1 cellular context compared by ENCODE assay signal in the genomic region with DNA sequence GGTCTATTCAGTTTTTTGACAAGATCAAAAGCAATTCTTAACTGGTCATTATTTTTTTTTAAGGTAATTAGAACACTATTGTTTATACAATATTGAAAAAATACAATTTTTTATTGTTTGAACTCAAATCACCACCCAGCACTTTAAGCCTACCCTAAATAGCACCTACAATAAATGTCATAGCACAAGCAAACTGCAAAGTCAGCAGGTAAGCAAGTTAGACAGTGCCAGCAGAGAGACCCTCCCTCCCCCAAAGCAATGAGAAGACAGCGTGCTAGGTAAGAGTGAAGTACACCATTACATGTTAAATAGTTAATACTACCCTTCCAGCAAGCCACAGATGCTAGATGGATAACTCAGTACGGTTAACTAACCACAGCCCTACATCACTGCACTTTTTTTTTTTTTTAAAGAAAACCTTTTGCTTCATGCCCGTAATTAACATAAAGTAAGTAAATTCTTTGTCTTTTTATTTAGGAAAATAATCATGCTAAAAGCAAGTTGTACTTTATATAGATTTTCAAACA.
TF ChIP-seq lines count a peak whose summit lies in the region.

No MANE protein-coding gene starts in this region.

TF ChIP-seq in HCT116, 20 proteins besides CTCF, POLR2A, EP300 and RAD21:
- TF ChIP-seq, protein P1, sequence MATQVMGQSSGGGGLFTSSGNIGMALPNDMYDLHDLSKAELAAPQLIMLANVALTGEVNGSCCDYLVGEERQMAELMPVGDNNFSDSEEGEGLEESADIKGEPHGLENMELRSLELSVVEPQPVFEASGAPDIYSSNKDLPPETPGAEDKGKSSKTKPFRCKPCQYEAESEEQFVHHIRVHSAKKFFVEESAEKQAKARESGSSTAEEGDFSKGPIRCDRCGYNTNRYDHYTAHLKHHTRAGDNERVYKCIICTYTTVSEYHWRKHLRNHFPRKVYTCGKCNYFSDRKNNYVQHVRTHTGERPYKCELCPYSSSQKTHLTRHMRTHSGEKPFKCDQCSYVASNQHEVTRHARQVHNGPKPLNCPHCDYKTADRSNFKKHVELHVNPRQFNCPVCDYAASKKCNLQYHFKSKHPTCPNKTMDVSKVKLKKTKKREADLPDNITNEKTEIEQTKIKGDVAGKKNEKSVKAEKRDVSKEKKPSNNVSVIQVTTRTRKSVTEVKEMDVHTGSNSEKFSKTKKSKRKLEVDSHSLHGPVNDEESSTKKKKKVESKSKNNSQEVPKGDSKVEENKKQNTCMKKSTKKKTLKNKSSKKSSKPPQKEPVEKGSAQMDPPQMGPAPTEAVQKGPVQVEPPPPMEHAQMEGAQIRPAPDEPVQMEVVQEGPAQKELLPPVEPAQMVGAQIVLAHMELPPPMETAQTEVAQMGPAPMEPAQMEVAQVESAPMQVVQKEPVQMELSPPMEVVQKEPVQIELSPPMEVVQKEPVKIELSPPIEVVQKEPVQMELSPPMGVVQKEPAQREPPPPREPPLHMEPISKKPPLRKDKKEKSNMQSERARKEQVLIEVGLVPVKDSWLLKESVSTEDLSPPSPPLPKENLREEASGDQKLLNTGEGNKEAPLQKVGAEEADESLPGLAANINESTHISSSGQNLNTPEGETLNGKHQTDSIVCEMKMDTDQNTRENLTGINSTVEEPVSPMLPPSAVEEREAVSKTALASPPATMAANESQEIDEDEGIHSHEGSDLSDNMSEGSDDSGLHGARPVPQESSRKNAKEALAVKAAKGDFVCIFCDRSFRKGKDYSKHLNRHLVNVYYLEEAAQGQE (IDR thresholded peaks at IDR 0.05; ENCODE audit: low read depth) = no peak
- no peak for TF ChIP-seq CEBPB (IDR thresholded peaks at IDR 0.05; ENCODE audit: low read depth)
- no peak for TF ChIP-seq SP1 (IDR thresholded peaks at IDR 0.05; ENCODE audit: low read depth)
- TF ChIP-seq, protein P2, sequence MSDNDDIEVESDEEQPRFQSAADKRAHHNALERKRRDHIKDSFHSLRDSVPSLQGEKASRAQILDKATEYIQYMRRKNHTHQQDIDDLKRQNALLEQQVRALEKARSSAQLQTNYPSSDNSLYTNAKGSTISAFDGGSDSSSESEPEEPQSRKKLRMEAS (IDR thresholded peaks at IDR 0.05) = no peak
- no peak for TF ChIP-seq SRF (IDR thresholded peaks at IDR 0.05; ENCODE audit: low read depth)
- TF ChIP-seq, protein P3, sequence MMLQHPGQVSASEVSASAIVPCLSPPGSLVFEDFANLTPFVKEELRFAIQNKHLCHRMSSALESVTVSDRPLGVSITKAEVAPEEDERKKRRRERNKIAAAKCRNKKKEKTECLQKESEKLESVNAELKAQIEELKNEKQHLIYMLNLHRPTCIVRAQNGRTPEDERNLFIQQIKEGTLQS (IDR thresholded peaks at IDR 0.05) = no peak
- no peak for TF ChIP-seq POLR2AphosphoS5 (IDR thresholded peaks at IDR 0.05; ENCODE audit: low read depth, low read length)
- no peak for TF ChIP-seq FOSL1 (IDR thresholded peaks at IDR 0.05; ENCODE audit: low read depth)
- no peak for TF ChIP-seq JUND (IDR thresholded peaks at IDR 0.05)
- TF ChIP-seq ELF1 (IDR thresholded peaks at IDR 0.05; ENCODE audit: borderline replicate concordance, low read depth) = no peak
- TF ChIP-seq CBX3 (IDR thresholded peaks at IDR 0.05; ENCODE audit: low read depth) = no peak
- TF ChIP-seq EZH2phosphoT487 (IDR thresholded peaks at IDR 0.05; ENCODE audit: borderline replicate concordance) = no peak
- TF ChIP-seq, protein P4, sequence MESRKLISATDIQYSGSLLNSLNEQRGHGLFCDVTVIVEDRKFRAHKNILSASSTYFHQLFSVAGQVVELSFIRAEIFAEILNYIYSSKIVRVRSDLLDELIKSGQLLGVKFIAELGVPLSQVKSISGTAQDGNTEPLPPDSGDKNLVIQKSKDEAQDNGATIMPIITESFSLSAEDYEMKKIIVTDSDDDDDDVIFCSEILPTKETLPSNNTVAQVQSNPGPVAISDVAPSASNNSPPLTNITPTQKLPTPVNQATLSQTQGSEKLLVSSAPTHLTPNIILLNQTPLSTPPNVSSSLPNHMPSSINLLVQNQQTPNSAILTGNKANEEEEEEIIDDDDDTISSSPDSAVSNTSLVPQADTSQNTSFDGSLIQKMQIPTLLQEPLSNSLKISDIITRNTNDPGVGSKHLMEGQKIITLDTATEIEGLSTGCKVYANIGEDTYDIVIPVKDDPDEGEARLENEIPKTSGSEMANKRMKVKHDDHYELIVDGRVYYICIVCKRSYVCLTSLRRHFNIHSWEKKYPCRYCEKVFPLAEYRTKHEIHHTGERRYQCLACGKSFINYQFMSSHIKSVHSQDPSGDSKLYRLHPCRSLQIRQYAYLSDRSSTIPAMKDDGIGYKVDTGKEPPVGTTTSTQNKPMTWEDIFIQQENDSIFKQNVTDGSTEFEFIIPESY (IDR thresholded peaks at IDR 0.05; ENCODE audit: extremely low read depth, insufficient replicate concordance, low read length) = no peak
- no peak for TF ChIP-seq YY1 (IDR thresholded peaks at IDR 0.05; ENCODE audit: extremely low read depth, insufficient replicate concordance, low read depth, low read length)
- TF ChIP-seq TCF7L2 (IDR thresholded peaks at IDR 0.05; ENCODE audit: borderline replicate concordance, extremely low read depth, insufficient read depth, insufficient read length) = no peak
- no peak for TF ChIP-seq EGR1 (IDR thresholded peaks at IDR 0.05; ENCODE audit: low read depth)
- no peak for TF ChIP-seq ZFX (IDR thresholded peaks at IDR 0.05)
- TF ChIP-seq SIN3A (IDR thresholded peaks at IDR 0.05; ENCODE audit: low read depth) = no peak
- TF ChIP-seq ZNF274 (IDR thresholded peaks at IDR 0.05; ENCODE audit: low read depth, low read length) = no peak
TF ChIP-seq in HCT116: peak in this region for 0.
